ENCODE assay signal across 1 cellular context in genomic region chr3:172083995-172084409, GRCh38.
TF ChIP-seq lines count a peak whose summit lies in the region.

No MANE protein-coding gene starts in this region.

TF ChIP-seq in HepG2, 621 proteins besides CTCF, POLR2A, EP300 and RAD21 (continued from another document and continues in another):
- TF ChIP-seq PRDM10 (CRISPR knock-in tag; IDR thresholded peaks at IDR 0.05; ENCODE audit: low read depth) (no peak), PCBP2 (optimal IDR thresholded peaks at IDR 0.05; ENCODE audit: low read depth, low read length, poor library complexity, severe bottlenecking) (no peak), ZNF256 (CRISPR knock-in tag; conservative IDR thresholded peaks at IDR 0.05) (no peak), ZNF331 (CRISPR knock-in tag; IDR thresholded peaks at IDR 0.05) (peak; percentile 30; the same call in 1 of the 2 replicates), MTF2 (CRISPR knock-in tag; IDR thresholded peaks at IDR 0.05; ENCODE audit: borderline replicate concordance) (no peak), ETV5 (CRISPR knock-in tag; IDR thresholded peaks at IDR 0.05; ENCODE audit: borderline replicate concordance) (peak; percentile 61; the same call in 1 of the 2 replicates), ZNF260 (CRISPR knock-in tag; IDR thresholded peaks at IDR 0.05; ENCODE audit: borderline replicate concordance, low read depth) (no peak), ZNF124 (CRISPR knock-in tag; IDR thresholded peaks at IDR 0.05) (no peak), ZSCAN31 (CRISPR knock-in tag; IDR thresholded peaks at IDR 0.05; ENCODE audit: low read depth) (no peak), HIC2 (CRISPR knock-in tag; IDR thresholded peaks at IDR 0.05; ENCODE audit: low read depth) (no peak), HNF1A (IDR thresholded peaks at IDR 0.05; ENCODE audit: low read depth) (peak; percentile 72), HNF1A (CRISPR knock-in tag; IDR thresholded peaks at IDR 0.05; ENCODE audit: borderline replicate concordance) (peak; percentile 54; the same call in 1 of the 2 replicates), ZNF83 (CRISPR knock-in tag; IDR thresholded peaks at IDR 0.05; ENCODE audit: borderline replicate concordance) (no peak), LCORL (IDR thresholded peaks at IDR 0.05) (no peak), LCORL (CRISPR knock-in tag; IDR thresholded peaks at IDR 0.05) (peak; percentile 55; the same call in 1 of the 2 replicates), GABPA (IDR thresholded peaks at IDR 0.05; ENCODE audit: low read depth, low read length) (no peak), GABPA (CRISPR knock-in tag; IDR thresholded peaks at IDR 0.05; ENCODE audit: low read depth) (0 out of 2 replicates have a peak, but pooled peaks have one; percentile 35), ZBTB21 (CRISPR knock-in tag; IDR thresholded peaks at IDR 0.05) (no peak), HINFP (CRISPR knock-in tag; IDR thresholded peaks at IDR 0.05; ENCODE audit: low read depth) (no peak), NKX3-1 (CRISPR knock-in tag; IDR thresholded peaks at IDR 0.05) (no peak), ZNF275 (CRISPR knock-in tag; IDR thresholded peaks at IDR 0.05; ENCODE audit: borderline replicate concordance) (no peak), ZNF75D (CRISPR knock-in tag; IDR thresholded peaks at IDR 0.05; ENCODE audit: borderline replicate concordance) (no peak), SRY (CRISPR knock-in tag; IDR thresholded peaks at IDR 0.05) (no peak), KDM6A (CRISPR knock-in tag; IDR thresholded peaks at IDR 0.05; ENCODE audit: low read depth) (peak; percentile 80), NFRKB (IDR thresholded peaks at IDR 0.05) (no peak), ZNF609 (CRISPR knock-in tag; IDR thresholded peaks at IDR 0.05; ENCODE audit: borderline replicate concordance) (peak; percentile 80; the same call in 1 of the 2 replicates), TAF1 (CRISPR knock-in tag; IDR thresholded peaks at IDR 0.05) (no peak), MED1 (CRISPR knock-in tag; IDR thresholded peaks at IDR 0.05) (peak; percentile 97), CAMTA2 (CRISPR knock-in tag; IDR thresholded peaks at IDR 0.05; ENCODE audit: borderline replicate concordance) (no peak), FOXO4 (CRISPR knock-in tag; conservative IDR thresholded peaks at IDR 0.05) (no peak), ARHGAP35 (CRISPR knock-in tag; IDR thresholded peaks at IDR 0.05; ENCODE audit: borderline replicate concordance) (no peak), FOXJ3 (CRISPR knock-in tag; IDR thresholded peaks at IDR 0.05; ENCODE audit: borderline replicate concordance) (peak; percentile 82; the same call in 1 of the 2 replicates), HNRNPK (IDR thresholded peaks at IDR 0.05; ENCODE audit: low read depth, low read length, poor library complexity, severe bottlenecking) (no peak), ARID3A (IDR thresholded peaks at IDR 0.05; ENCODE audit: low read depth, low read length) (peak; percentile 91), TCF7 (IDR thresholded peaks at IDR 0.05; ENCODE audit: low read depth) (peak; percentile 94), HNRNPL (IDR thresholded peaks at IDR 0.05; ENCODE audit: low read depth, low read length) (no peak), RFX5 (IDR thresholded peaks at IDR 0.05; ENCODE audit: low read depth, low read length) (no peak), ZNF138 (CRISPR knock-in tag; IDR thresholded peaks at IDR 0.05; ENCODE audit: low read depth) (no peak), ZNF383 (CRISPR knock-in tag; IDR thresholded peaks at IDR 0.05; ENCODE audit: borderline replicate concordance) (no peak), NFIB (CRISPR knock-in tag; IDR thresholded peaks at IDR 0.05; ENCODE audit: borderline replicate concordance) (no peak), GATA4 (IDR thresholded peaks at IDR 0.05; ENCODE audit: borderline replicate concordance, low read depth) (peak; percentile 78; the same call in 1 of the 2 replicates), ZNF670 (CRISPR knock-in tag; IDR thresholded peaks at IDR 0.05; ENCODE audit: borderline replicate concordance) (0 out of 2 replicates have a peak, but pooled peaks have one; percentile 22), ZKSCAN1 (IDR thresholded peaks at IDR 0.05; ENCODE audit: low read length) (no peak)
